8 cellular contexts compared by ENCODE assay signal in the genomic region with DNA sequence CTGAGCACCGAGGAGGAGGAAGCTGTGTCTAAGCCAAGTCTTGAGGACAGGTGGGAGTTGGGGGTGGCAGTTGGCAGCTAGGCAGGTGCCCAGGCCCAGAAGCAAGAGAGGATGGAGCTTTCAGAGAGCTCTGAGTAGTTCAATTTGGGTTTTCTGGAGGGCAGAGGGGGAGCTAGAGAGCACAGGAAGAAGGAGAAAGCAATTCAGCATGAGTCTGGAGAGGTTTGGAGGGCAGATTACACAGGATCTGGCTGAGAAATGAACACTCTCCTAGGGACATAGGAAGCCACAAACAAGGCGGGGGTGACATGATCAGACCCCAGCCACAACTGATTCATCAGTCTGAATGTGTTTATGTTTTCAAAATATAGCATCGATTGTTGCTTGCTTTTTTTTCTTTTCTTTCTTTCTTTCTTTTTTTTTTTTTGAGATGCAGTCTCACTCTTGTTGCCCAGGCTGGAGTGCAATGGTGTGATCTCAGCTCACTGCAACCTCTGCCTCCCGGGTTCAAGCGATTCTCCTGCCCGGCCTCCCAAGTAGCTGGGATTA. TPM values are rescaled to one million over a fixed set of nuclear protein-coding genes. Genes with fewer than 3 reads are reported as not detected.
DNase-seq lines count a peak whose midpoint lies in the region; ATAC-seq and TF ChIP-seq lines count a peak whose summit lies in the region.

No MANE protein-coding gene starts in this region.

- DNase-seq in BE2C (no peak), H4 (ENCODE audit: low spot score) (peak; percentile 64), PC-9 (peak in 1 of 2 experiments; percentile 40), choroid plexus epithelial cell (ENCODE audit: low read depth) (peak; percentile 81), osteocyte (ENCODE audit: extremely low spot score, unreplicated experiment) (no peak), sciatic nerve (ENCODE audit: low spot score) (no peak), NCI-H345 treated with DMSO at 0.1 percent for 48 hours (lab: John Stamatoyannopoulos, UW; ENCODE audit: unreplicated experiment) (no peak)

- CTCF ChIA-PET in PC-9 (lab: Charles Lee), result interaction anchor here (0.8 kb wide), 1 partner anchor 22 kb away, joined by 4 read pairs; no protein-coding TSS in a partner anchor

- H3K4me3 Mint-ChIP-seq in osteocyte (ENCODE audit: unreplicated experiment), result no peak overlapping the region

- H2AFZ ChIP-seq in PC-9, result no peak overlapping the region

- peaks cover 3% of the 10 kb centered on the region for H3K36me3 Mint-ChIP-seq in osteocyte (ENCODE audit: unreplicated experiment)

- POLR2A ChIA-PET in PC-9 (lab: Charles Lee; ENCODE audit: unreplicated experiment), result interaction anchor here (0.6 kb wide), 5 partner anchors 8 to 969 kb away, joined by 3 to 6 read pairs (median 4); no protein-coding TSS in a partner anchor

- H3F3A ChIP-seq in PC-9 (ENCODE audit: insufficient read depth, low read depth), result peaks cover 45% of the 10 kb centered on the region

- H3K4me1 Mint-ChIP-seq in osteocyte (ENCODE audit: unreplicated experiment), result no peaks in the 10 kb centered on the region

- H3K9me3 ChIP-seq in BE2C (no peaks in the 10 kb centered on the region), PC-9 (ENCODE audit: insufficient read depth, low read depth) (no peaks in the 10 kb centered on the region)

- no TSS peak for BruUV-seq in PC-9 (replicated peaks; lab: Mats Ljungman, UMichigan)

- H3K4me1 ChIP-seq in BE2C (peaks cover 11% of the 10 kb centered on the region), PC-9 (replicated peaks; ENCODE audit: insufficient read depth) (peaks cover 79% of the 10 kb centered on the region)

- H3K36me3 ChIP-seq in BE2C (no peaks in the 10 kb centered on the region), PC-9 (ENCODE audit: low read depth) (peaks cover 15% of the 10 kb centered on the region)

- H3K27me3 Mint-ChIP-seq in osteocyte (ENCODE audit: unreplicated experiment), result no peaks in the 10 kb centered on the region

- no peaks in the 10 kb centered on the region for H3K27me3 ChIP-seq in BE2C
- no peaks in the 10 kb centered on the region for H3K27me3 ChIP-seq in PC-9 (ENCODE audit: insufficient read depth, low read depth)

- H3K27ac ChIP-seq in PC-9, result 0 out of 2 replicates have a peak overlapping the region, but pooled peaks have one; percentile 13

- H3K9me3 Mint-ChIP-seq in osteocyte (ENCODE audit: unreplicated experiment), result no peaks in the 10 kb centered on the region

- no peaks in the 10 kb centered on the region for H3K9me2 ChIP-seq in PC-9 (ENCODE audit: insufficient read depth)

- no peak overlapping the region for H3K4me2 ChIP-seq in PC-9

- TF ChIP-seq CTCF in BE2C (IDR thresholded peaks at IDR 0.05; ENCODE audit: low read depth, low read length) (peak; percentile 58), PC-9 (conservative IDR thresholded peaks at IDR 0.05) (peak; percentile 68), choroid plexus epithelial cell (conservative IDR thresholded peaks at IDR 0.05; ENCODE audit: low read depth, low read length) (peak; percentile 82), osteocyte (IDR thresholded peaks at IDR 0.05) (peak; percentile 58)

- H3K27ac Mint-ChIP-seq in osteocyte (ENCODE audit: unreplicated experiment), result no peak overlapping the region

- ATAC-seq in sciatic nerve (no peak), GM21786 (IDR thresholded peaks at IDR 0.05; ENCODE audit: unreplicated experiment) (no peak)

- H3K79me2 ChIP-seq in PC-9 (ENCODE audit: low read depth), result peaks cover 56% of the 10 kb centered on the region

- no peaks in the 10 kb centered on the region for H4K20me1 ChIP-seq in PC-9 (ENCODE audit: insufficient read depth)

- H3K4me3 ChIP-seq in BE2C (ENCODE audit: low read depth, low read length) (no peak overlapping the region), PC-9 (no peak overlapping the region), choroid plexus epithelial cell (ENCODE audit: low read depth, low read length) (no peak overlapping the region)

- intact Hi-C loops in PC-9 (cut with micrococcal nuclease; ENCODE audit: unreplicated experiment), result loop anchor here (10.0 kb wide), 1 partner anchor 280 kb away; no protein-coding TSS in a partner anchor
- intact Hi-C loops in sciatic nerve (cut with DNase I), result no loop called here

RNA-seq across cellular contexts. Expression of a gene that starts 23.8 kb away (rescaled TPM):
- polyA plus RNA-seq in BE2C (2012; ENCODE audit: insufficient read depth, insufficient read length, low read depth), result 8.3 TPM
- total RNA-seq in H4 (2014; rRNA removed; shearing (Covaris generic)), result 8.5 and 11.6 TPM in 2 replicates
- 359 and 439 TPM in 2 replicates for total RNA-seq in PC-9 (2021)
- 37.3 and 45.1 TPM in 2 replicates for total RNA-seq in osteocyte
- total RNA-seq in sciatic nerve, result 180 TPM

Comparison
In these comparisons a context has a peak if more than half of its experiments do, and no peak if none do; other contexts are left out.
1. DNase-seq: peak in H4 (single experiment) and choroid plexus epithelial cell (single experiment); none in BE2C (single experiment), osteocyte (single experiment), sciatic nerve (single experiment) and NCI-H345 treated with DMSO at 0.1 percent for 48 hours (single experiment).
2. Peak in every context shown above with its lines, with median percentiles within 50 percentile points of each other: CTCF ChIP-seq.